In genomic region chr2:183035954-183036669, GRCh38 we compare ENCODE assay signal across 7 cellular contexts. TPM values are rescaled to one million over a fixed set of nuclear protein-coding genes. Genes with fewer than 3 reads are reported as not detected.
DNase-seq lines count a peak whose midpoint lies in the region; ATAC-seq and TF ChIP-seq lines count a peak whose summit lies in the region.

No MANE protein-coding gene starts in this region.

- TF ChIP-seq CTCF in HFF-Myc (IDR thresholded peaks at IDR 0.05; ENCODE audit: low read depth, low read length, missing control alignments) (no peak), NB4 (IDR thresholded peaks at IDR 0.05; ENCODE audit: low read depth, low read length) (no peak), spleen (IDR thresholded peaks at IDR 0.05 in 8 of 11, conservative IDR thresholded peaks at IDR 0.05 in 3 of 11) (no peak), omental fat pad (IDR thresholded peaks at IDR 0.05) (no peak)

- TF ChIP-seq POLR2A in NB4 (IDR thresholded peaks at IDR 0.05; ENCODE audit: extremely low read depth, insufficient read length) (no peak), erythroblast (IDR thresholded peaks at IDR 0.05; ENCODE audit: low read length) (no peak), spleen (IDR thresholded peaks at IDR 0.05) (no peak)

- ATAC-seq in GM18861 (IDR thresholded peaks at IDR 0.05; ENCODE audit: unreplicated experiment) (peak; percentile 62), omental fat pad (ENCODE audit: low FRiP score) (no peak)

- H3K9me3 ChIP-seq in spleen = no peaks in the 10 kb centered on the region

- H3K4me3 ChIP-seq in HFF-Myc (replicated peaks; ENCODE audit: low read depth, low read length) (peak overlapping the region; percentile 79), NB4 (ENCODE audit: low read depth, low read length) (no peak overlapping the region), spleen (peak overlapping the region in 6 of 8 donors; percentile 56 to 84 (median 61))

- peaks cover 23 to 68% (median 49%) of the 10 kb centered on the region in 6 donors for H3K4me1 ChIP-seq in spleen

- intact Hi-C loops in spleen (cut with DNase I; ENCODE audit: low total_unique reads) = no loop called here

- H3K27ac ChIP-seq in spleen = peak overlapping the region in 6 of 8 donors; percentile 2 to 94 (median 93)

- H3K36me3 ChIP-seq in spleen = no peaks in the 10 kb centered on the region

- peaks cover 0 to 100% (median 29%) of the 10 kb centered on the region in 7 donors for H3K27me3 ChIP-seq in spleen (replicated peaks in 1 of 7)

- DNase-seq in HFF-Myc (ENCODE audit: extremely low read depth, low read depth) (no peak), NB4 (ENCODE audit: low read depth) (peak; percentile 55), erythroblast (lab: John Stamatoyannopoulos, UW) (peak; percentile 11 to 50), spleen (no peak), omental fat pad (ENCODE audit: low spot score) (no peak)
- DNase-seq in activated effector memory CD4-positive, alpha-beta T cell treated with anti-CD3 and anti-CD28 coated beads, Interleukin-2, amount 50 U/mL, for 16 hours = no peak

- WGBS in spleen, 5 donors = 11 to 16% (median 12%) methylated on average over 2 of the region's 2 CpGs

RNA-seq across cellular contexts. Expression of gene NCKAP1, which starts 2.1 kb away (rescaled TPM):
- total RNA-seq in spleen (10 to 100 TPM; 40.1 to 62.5 (median 58.4) TPM), omental fat pad (100 to 1,000 TPM; 114 to 144 (median 124) TPM)
- 10 to 100 TPM in 1 of 3 donors, 1 to 10 TPM in 2; 8.9 to 13.3 (median 9.4) TPM for polyA plus RNA-seq in spleen

RNA-seq across cellular contexts. Expression of gene DUSP19, which starts 42.4 kb away (rescaled TPM):
- 1 to 10 TPM; 3.2 to 5.8 (median 4.8) TPM for total RNA-seq in spleen
- polyA plus RNA-seq in spleen = 1 to 10 TPM in 1 of 3 donors, under 1 TPM in 2; 0.78 to 2.4 (median 0.88) TPM
- 1 to 10 TPM in 3 of 4 donors, under 1 TPM in 1; 0.60 to 2.8 (median 1.5) TPM for total RNA-seq in omental fat pad

Comparison
In these comparisons a context has a peak if more than half of its experiments do, and no peak if none do; other contexts are left out.
1. DNase-seq: peak in NB4 (single experiment) and erythroblast (2 of 2); none in HFF-Myc (single experiment), spleen (single experiment), omental fat pad (single experiment) and activated effector memory CD4-positive, alpha-beta T cell treated with anti-CD3 and anti-CD28 coated beads, Interleukin-2, amount 50 U/mL, for 16 hours (single experiment).